Comparison of ENCODE assay signal across 1 cellular context in the genomic region with DNA sequence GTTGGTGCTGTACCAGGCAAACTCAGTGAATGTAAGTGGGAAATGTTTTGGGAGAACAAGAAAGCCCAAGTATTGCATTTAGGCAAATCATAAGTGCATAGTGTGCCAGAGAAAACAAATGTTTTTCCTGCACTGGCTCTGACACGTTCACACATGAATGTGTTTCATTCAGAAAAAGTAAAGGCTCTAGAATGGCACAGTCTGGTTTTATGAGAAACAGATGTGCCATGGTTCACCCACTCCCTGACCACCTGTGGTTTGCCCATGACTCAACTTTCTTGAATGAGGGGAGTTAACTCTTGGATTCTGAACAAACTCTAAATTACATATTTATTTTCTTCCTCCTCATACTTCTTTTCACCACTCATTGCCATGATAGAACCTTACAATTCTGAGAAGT.
TF ChIP-seq lines count a peak whose summit lies in the region.

No MANE protein-coding gene starts in this region.

TF ChIP-seq in SK-N-SH, 30 proteins besides CTCF, POLR2A, EP300 and RAD21 (continued from another document):
- TF ChIP-seq, protein P1, sequence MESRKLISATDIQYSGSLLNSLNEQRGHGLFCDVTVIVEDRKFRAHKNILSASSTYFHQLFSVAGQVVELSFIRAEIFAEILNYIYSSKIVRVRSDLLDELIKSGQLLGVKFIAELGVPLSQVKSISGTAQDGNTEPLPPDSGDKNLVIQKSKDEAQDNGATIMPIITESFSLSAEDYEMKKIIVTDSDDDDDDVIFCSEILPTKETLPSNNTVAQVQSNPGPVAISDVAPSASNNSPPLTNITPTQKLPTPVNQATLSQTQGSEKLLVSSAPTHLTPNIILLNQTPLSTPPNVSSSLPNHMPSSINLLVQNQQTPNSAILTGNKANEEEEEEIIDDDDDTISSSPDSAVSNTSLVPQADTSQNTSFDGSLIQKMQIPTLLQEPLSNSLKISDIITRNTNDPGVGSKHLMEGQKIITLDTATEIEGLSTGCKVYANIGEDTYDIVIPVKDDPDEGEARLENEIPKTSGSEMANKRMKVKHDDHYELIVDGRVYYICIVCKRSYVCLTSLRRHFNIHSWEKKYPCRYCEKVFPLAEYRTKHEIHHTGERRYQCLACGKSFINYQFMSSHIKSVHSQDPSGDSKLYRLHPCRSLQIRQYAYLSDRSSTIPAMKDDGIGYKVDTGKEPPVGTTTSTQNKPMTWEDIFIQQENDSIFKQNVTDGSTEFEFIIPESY (IDR thresholded peaks at IDR 0.05; ENCODE audit: borderline replicate concordance, low read depth) = 0 out of 2 replicates have a peak, but pooled peaks have one; percentile 48
- TF ChIP-seq, protein P2, sequence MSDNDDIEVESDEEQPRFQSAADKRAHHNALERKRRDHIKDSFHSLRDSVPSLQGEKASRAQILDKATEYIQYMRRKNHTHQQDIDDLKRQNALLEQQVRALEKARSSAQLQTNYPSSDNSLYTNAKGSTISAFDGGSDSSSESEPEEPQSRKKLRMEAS (IDR thresholded peaks at IDR 0.05; ENCODE audit: low read depth) = peak; percentile 68
- TF ChIP-seq TAF1 (IDR thresholded peaks at IDR 0.05; ENCODE audit: borderline replicate concordance, low read depth, low read length) (no peak), FOSL2 (IDR thresholded peaks at IDR 0.05; ENCODE audit: borderline replicate concordance, low read depth) (peak; percentile 90), JUND (IDR thresholded peaks at IDR 0.05) (peak; percentile 90), POLR2AphosphoS5 (IDR thresholded peaks at IDR 0.05; ENCODE audit: low read depth, low read length) (peak; percentile 88; the same call in 1 of the 2 replicates), FOXM1 (IDR thresholded peaks at IDR 0.05; ENCODE audit: low read depth) (peak; percentile 65; the same call in 1 of the 2 replicates), RXRA (IDR thresholded peaks at IDR 0.05; ENCODE audit: borderline replicate concordance, low read depth) (peak; percentile 81), YY1 (IDR thresholded peaks at IDR 0.05; ENCODE audit: low read depth) (no peak)
TF ChIP-seq in SK-N-SH: peak in this region for 13.
